25 cellular contexts compared by ENCODE assay signal in genomic region chr12:43754015-43754414, GRCh38.
"Had no signal": no experiment of that assay in that cellular context is flagged by ENCODE, and none has a peak within 500 bp of the region (broad histone marks: within the 10 kb centered on the region; RNA-seq: fewer than 3 reads in every experiment).

No MANE protein-coding gene starts in this region.

- H3K4me1 ChIP-seq: parathyroid adenoma had no signal

- H3K79me2 ChIP-seq: parathyroid adenoma had no signal

- H3K27ac ChIP-seq: esophagus squamous epithelium, gastroesophageal sphincter, left ventricle myocardium inferior, lower lobe of right lung, parathyroid adenoma, prostate gland, testis, tibial nerve, upper lobe of right lung, vagina had no signal

- DNase-seq: dermis blood vessel endothelial cell; esophagus squamous epithelium; foreskin fibroblast; glutamatergic neuron; immature natural killer cell; kidney; left cardiac atrium; left ventricle myocardium inferior; lower lobe of right lung; midbrain; occipital lobe; retina; stimulated activated CD4-positive, alpha-beta T cell treated with anti-CD3 and anti-CD28 coated beads, Interleukin-2, amount 100 ng/mL, for 24 hours; stimulated activated CD4-positive, alpha-beta T cell treated with anti-CD3 and anti-CD28 coated beads, Interleukin-4, amount 100 ng/mL, for 4 hours; stimulated activated naive B cell treated with anti-CD40 and anti-IgM and Interleukin-4, amounts not matched to agents 10 μg/mL and 1 μg/mL and 100 μg/mL, for 72 hours; stimulated activated naive CD8-positive, alpha-beta T cell treated with anti-CD3 and anti-CD28 coated beads, Interleukin-15, amount 100 ng/mL, for 72 hours; testis; upper lobe of right lung had no signal

- H3K9ac ChIP-seq: parathyroid adenoma had no signal

- H3K27me3 ChIP-seq: esophagus squamous epithelium, gastroesophageal sphincter, testis, tibial nerve, upper lobe of right lung, vagina had no signal

- ATAC-seq: gastroesophageal sphincter; left cardiac atrium; lower lobe of right lung; natural killer cell treated with Interleukin-12 subunit alpha and Interleukin-12 subunit beta and Interleukin-15 and Interleukin-18, amount 100 ng/mL, for 72 hours; sciatic nerve; stimulated activated naive B cell treated with anti-CD40 and anti-IgM and Interleukin-4, amounts not matched to agents 10 μg/mL and 1 μg/mL and 100 μg/mL, for 72 hours; stimulated activated naive CD8-positive, alpha-beta T cell treated with anti-CD3 and anti-CD28 coated beads, Interleukin-15, amount 100 ng/mL, for 72 hours; upper lobe of right lung had no signal

- H3K9me3 ChIP-seq: esophagus squamous epithelium, gastroesophageal sphincter, lower lobe of right lung, prostate gland, testis, tibial nerve, upper lobe of right lung, vagina had no signal

- H3K4me3 ChIP-seq: esophagus squamous epithelium, gastroesophageal sphincter, left ventricle myocardium inferior, lower lobe of right lung, prostate gland, testis, tibial nerve, upper lobe of right lung, vagina had no signal

- H3K36me3 ChIP-seq: lower lobe of right lung, prostate gland, upper lobe of right lung had no signal

- H2AFZ ChIP-seq: parathyroid adenoma had no signal
